ENCODE assay signal across 12 cellular contexts in genomic region chr19:54470276-54470887, GRCh38. TPM values are rescaled to one million over a fixed set of nuclear protein-coding genes. Genes with fewer than 3 reads are reported as not detected.
DNase-seq lines count a peak whose midpoint lies in the region; ATAC-seq lines count a peak whose summit lies in the region.
"Had no signal": no experiment of that assay in that cellular context is flagged by ENCODE, and none has a peak within 500 bp of the region (broad histone marks: within the 10 kb centered on the region; RNA-seq: fewer than 3 reads in every experiment).

No MANE protein-coding gene starts in this region.

- peaks cover 9% of the 10 kb centered on the region for H3K4me1 ChIP-seq in GM23248 (ENCODE audit: insufficient read depth)
- peaks cover 14% of the 10 kb centered on the region in 3 donors for H3K4me1 ChIP-seq in skeletal muscle tissue (ENCODE audit: control insufficient read depth in 3 of 3, insufficient read depth in 3 of 3, low read length in 3 of 3)

- H3K27ac ChIP-seq in GM23248: no peak overlapping the region
- peak overlapping the region; percentile 72 for H3K27ac ChIP-seq in skeletal muscle tissue (ENCODE audit: low read depth, low read length)
- H3K27ac ChIP-seq: WERI-Rb-1 had no signal

- ATAC-seq in activated T-helper 17 cell treated with anti-CD3 and anti-CD28 coated beads, Interleukin-2, amount 50 U/mL, for 72 hours (replicated peaks): no peak
- ATAC-seq in left colon (no peak), HG03196 (IDR thresholded peaks at IDR 0.05; ENCODE audit: unreplicated experiment) (no peak)

- no peaks in the 10 kb centered on the region for H3K36me3 Mint-ChIP-seq in activated T-helper 17 cell treated with anti-CD3 and anti-CD28 coated beads, Interleukin-2, amount 50 U/mL, for 72 hours (ENCODE audit: low read depth)
- no peaks in the 10 kb centered on the region for H3K36me3 Mint-ChIP-seq in immature natural killer cell

- H3K4me1 Mint-ChIP-seq in activated T-helper 17 cell treated with anti-CD3 and anti-CD28 coated beads, Interleukin-2, amount 50 U/mL, for 72 hours: no peaks in the 10 kb centered on the region
- peaks cover 11% of the 10 kb centered on the region in 2 donors for H3K4me1 Mint-ChIP-seq in immature natural killer cell

- H3K27me3 Mint-ChIP-seq in activated T-helper 17 cell treated with anti-CD3 and anti-CD28 coated beads, Interleukin-2, amount 50 U/mL, for 72 hours: peaks cover 36% of the 10 kb centered on the region
- H3K27me3 Mint-ChIP-seq in immature natural killer cell (ENCODE audit: low read depth in 3 of 3): peaks cover 22 to 29% (median 28%) of the 10 kb centered on the region in 3 donors

- H3K4me3 Mint-ChIP-seq in activated T-helper 17 cell treated with anti-CD3 and anti-CD28 coated beads, Interleukin-2, amount 50 U/mL, for 72 hours: peak overlapping the region; percentile 38
- peak overlapping the region in 4 of 5 donors; percentile 2 to 47 (median 28) for H3K4me3 Mint-ChIP-seq in immature natural killer cell
- H3K4me3 Mint-ChIP-seq: activated naive CD4-positive, alpha-beta T cell treated with anti-CD3 and anti-CD28 coated beads for 36 hours had no signal

- no peak overlapping the region for H3K27ac Mint-ChIP-seq in activated T-helper 17 cell treated with anti-CD3 and anti-CD28 coated beads, Interleukin-2, amount 50 U/mL, for 72 hours
- no peak overlapping the region for H3K27ac Mint-ChIP-seq in immature natural killer cell
- H3K27ac Mint-ChIP-seq: activated naive CD4-positive, alpha-beta T cell treated with anti-CD3 and anti-CD28 coated beads for 36 hours had no signal

- H3K27me3 ChIP-seq in GM23248 (replicated peaks; ENCODE audit: insufficient read depth): no peaks in the 10 kb centered on the region
- H3K27me3 ChIP-seq in skeletal muscle tissue (ENCODE audit: control insufficient read depth in 3 of 3, insufficient read depth in 3 of 3, low read length in 3 of 3): peaks cover 19 to 27% (median 23%) of the 10 kb centered on the region in 3 donors

- H3F3A ChIP-seq in GM23248 (ENCODE audit: insufficient read depth): peaks cover 25% of the 10 kb centered on the region

- H3K9me3 ChIP-seq in GM23248 (ENCODE audit: low read depth) (no peaks in the 10 kb centered on the region), skeletal muscle tissue (ENCODE audit: control insufficient read depth in 3 of 3, low read length in 3 of 3) (no peaks in the 10 kb centered on the region)

- peak overlapping the region; percentile 82 for H3K4me2 ChIP-seq in GM23248 (ENCODE audit: unreplicated experiment)

- H3K9ac ChIP-seq in GM23248 (peak overlapping the region; percentile 79), skeletal muscle tissue (ENCODE audit: low read depth in 1 of 3, low read length in 3 of 3) (no peak overlapping the region)

- DNase-seq in GM23248 (no peak), immature natural killer cell (no peak), T1000 (lab: John Stamatoyannopoulos, UW) (no peak), NCI-H1436 (lab: John Stamatoyannopoulos, UW) (no peak), left colon (no peak)
- DNase-seq: activated naive CD4-positive, alpha-beta T cell treated with anti-CD3 and anti-CD28 coated beads for 36 hours; GOT3; NCI-H1417 treated with DMSO at 0.1 percent for 48 hours; WERI-Rb-1 had no signal

- intact Hi-C loops in left colon (cut with DNase I, micrococcal nuclease): no loop called here

- no peaks in the 10 kb centered on the region for H4K20me1 ChIP-seq in GM23248 (ENCODE audit: insufficient read depth)

- H3K79me2 ChIP-seq in GM23248 (ENCODE audit: insufficient read depth): peaks cover 30% of the 10 kb centered on the region

- no peaks in the 10 kb centered on the region for H3K9me2 ChIP-seq in GM23248 (ENCODE audit: insufficient read depth)

- in situ Hi-C loops in GM23248 (cut with MboI): loop anchor here (25.0 kb wide), 1 partner anchor 1192 kb away; the partner anchor contains the start of gene U2AF2

- H3K36me3 ChIP-seq in GM23248 (ENCODE audit: low read depth): no peaks in the 10 kb centered on the region
- H3K36me3 ChIP-seq in skeletal muscle tissue (ENCODE audit: control insufficient read depth in 3 of 3, insufficient read depth in 3 of 3, low read length in 3 of 3): no peaks in the 10 kb centered on the region
- H3K36me3 ChIP-seq: WERI-Rb-1 had no signal

- 83 to 84% methylated on average over 9 to 10 of the region's 10 CpGs for WGBS in GM23248 (ENCODE audit: low coverage in 1 of 2, low lambda C conversion rate in 2 of 2, missing lambda C conversion rate in 2 of 2), 2 experiments

- no peaks in the 10 kb centered on the region for H3K9me3 Mint-ChIP-seq in activated T-helper 17 cell treated with anti-CD3 and anti-CD28 coated beads, Interleukin-2, amount 50 U/mL, for 72 hours
- H3K9me3 Mint-ChIP-seq in immature natural killer cell: no peaks in the 10 kb centered on the region
- H3K9me3 Mint-ChIP-seq: activated naive CD4-positive, alpha-beta T cell treated with anti-CD3 and anti-CD28 coated beads for 36 hours had no signal

- peak overlapping the region; percentile 71; the same call in 1 of the 2 replicates for H2AFZ ChIP-seq in GM23248

- H3K4me3 ChIP-seq in GM23248 (peak overlapping the region; percentile 77), skeletal muscle tissue (ENCODE audit: low read length in 3 of 3) (no peak overlapping the region)

RNA-seq across cellular contexts. Expression of gene CDC42EP5, which starts 2.7 kb away (rescaled TPM):
- 39.6 and 51.7 TPM in 2 replicates for total RNA-seq in GM23248 (2014; rRNA removed; shearing (Covaris generic))
- 4.4 and 5.2 TPM in 2 replicates for polyA plus RNA-seq in GM23248 (2016; fragmentation: Nextera tagmentation; extraction: Ambion mirVana)
- total RNA-seq in activated T-helper 17 cell treated with anti-CD3 and anti-CD28 coated beads, Interleukin-2, amount 50 U/mL, for 72 hours: not detected
- not detected for polyA plus RNA-seq in immature natural killer cell
- 31.8 TPM for total RNA-seq in skeletal muscle tissue
- total RNA-seq in left colon: 100 to 1,000 TPM; 501 to 569 TPM
- total RNA-seq: activated naive CD4-positive, alpha-beta T cell treated with anti-CD3 and anti-CD28 coated beads for 36 hours had no signal

RNA-seq across cellular contexts. Expression of gene LENG9, which starts 6.8 kb away (rescaled TPM):
- 6.6 and 13.5 TPM in 2 replicates for total RNA-seq in GM23248 (2014; rRNA removed; shearing (Covaris generic))
- polyA plus RNA-seq in GM23248 (2016; fragmentation: Nextera tagmentation; extraction: Ambion mirVana): 0.30 and 0.41 TPM in 2 replicates
- 1 to 10 TPM; 3.1 to 4.4 TPM for total RNA-seq in activated T-helper 17 cell treated with anti-CD3 and anti-CD28 coated beads, Interleukin-2, amount 50 U/mL, for 72 hours
- under 1 TPM in 1 of 3 donors, not detected in 2; 0.75 TPM for polyA plus RNA-seq in immature natural killer cell
- 4.2 TPM for total RNA-seq in skeletal muscle tissue
- total RNA-seq in left colon: 10 to 100 TPM; 16.7 to 17.1 TPM

RNA-seq across cellular contexts. Expression of gene LENG8, which starts 21.4 kb away (rescaled TPM):
- total RNA-seq in GM23248 (2014; rRNA removed; shearing (Covaris generic)): 29.2 and 33.9 TPM in 2 replicates
- 34.7 and 45.5 TPM in 2 replicates for polyA plus RNA-seq in GM23248 (2016; fragmentation: Nextera tagmentation; extraction: Ambion mirVana)
- total RNA-seq in activated T-helper 17 cell treated with anti-CD3 and anti-CD28 coated beads, Interleukin-2, amount 50 U/mL, for 72 hours: 100 to 1,000 TPM; 153 to 200 TPM
- polyA plus RNA-seq in immature natural killer cell: 1 to 10 TPM; 3.2 to 8.6 (median 3.2) TPM
- total RNA-seq in skeletal muscle tissue: 15.1 TPM
- 100 to 1,000 TPM; 146 to 156 TPM for total RNA-seq in left colon

RNA-seq across cellular contexts. Expression of gene LAIR2, which starts 32.2 kb away (rescaled TPM):
- not detected in 2 replicates for total RNA-seq in GM23248 (2014; rRNA removed; shearing (Covaris generic))
- polyA plus RNA-seq in GM23248 (2016; fragmentation: Nextera tagmentation; extraction: Ambion mirVana): not detected in 2 replicates
- total RNA-seq in activated T-helper 17 cell treated with anti-CD3 and anti-CD28 coated beads, Interleukin-2, amount 50 U/mL, for 72 hours: under 1 TPM in 1 of 2 donors, not detected in 1; 0.66 TPM
- 100 to 1,000 TPM in 2 of 3 donors, 10 to 100 TPM in 1; 77.7 to 463 (median 183) TPM for polyA plus RNA-seq in immature natural killer cell
- total RNA-seq in skeletal muscle tissue: not detected
- not detected for total RNA-seq in left colon

RNA-seq across cellular contexts. Expression of gene TTYH1, which starts 55.1 kb away (rescaled TPM):
- total RNA-seq in GM23248 (2014; rRNA removed; shearing (Covaris generic)): not detected in 2 replicates
- polyA plus RNA-seq in GM23248 (2016; fragmentation: Nextera tagmentation; extraction: Ambion mirVana) (0.05 TPM in 2 replicates), immature natural killer cell (1 to 10 TPM in 1 of 3 donors, under 1 TPM in 1, not detected in 1; 0.48 to 1.5 TPM)
- under 1 TPM in 1 of 2 donors, not detected in 1; 0.40 TPM for total RNA-seq in activated T-helper 17 cell treated with anti-CD3 and anti-CD28 coated beads, Interleukin-2, amount 50 U/mL, for 72 hours
- total RNA-seq in skeletal muscle tissue (1.0 TPM), left colon (1 to 10 TPM in 1 of 2 donors, not detected in 1; 1.1 TPM)
- total RNA-seq: activated naive CD4-positive, alpha-beta T cell treated with anti-CD3 and anti-CD28 coated beads for 36 hours had no signal

Comparison
In these comparisons a context has a peak if more than half of its experiments do, and no peak if none do; other contexts are left out.
1. RNA of gene CDC42EP5, which starts 2.7 kb away (total RNA-seq): 501 to 569 TPM in left colon, 39.6 to 51.7 TPM in GM23248 and 31.8 TPM in skeletal muscle tissue (single experiment); not detected in activated T-helper 17 cell treated with anti-CD3 and anti-CD28 coated beads, Interleukin-2, amount 50 U/mL, for 72 hours; every median in the first group is over 10 times any median in the second.